In genomic region chr11:47514825-47515647, GRCh38 we compare ENCODE assay signal across 8 cellular contexts. TPM values are rescaled to one million over a fixed set of nuclear protein-coding genes. Genes with fewer than 3 reads are reported as not detected.
DNase-seq lines count a peak whose midpoint lies in the region; ATAC-seq and TF ChIP-seq lines count a peak whose summit lies in the region.

No MANE protein-coding gene starts in this region.

- peaks cover 48% of the 10 kb centered on the region for H3K4me1 Mint-ChIP-seq in activated CD8-positive, alpha-beta memory T cell treated with anti-CD3 and anti-CD28 coated beads, Interleukin-2, amount 10 ng/mL, durations not matched to agents 7 days and 5 days

- no peak for DNase-seq in Right ventricle myocardium inferior (ENCODE audit: missing footprints)
- no peak for DNase-seq in cardiac septum (ENCODE audit: low spot score)
- DNase-seq in KBM-7 = peak; percentile 85
- DNase-seq in activated CD8-positive, alpha-beta memory T cell treated with anti-CD3 and anti-CD28 coated beads, Interleukin-2, amount 10 ng/mL, durations not matched to agents 7 days and 5 days = no peak
- peak; percentile 23 for DNase-seq in germinal center (ENCODE audit: low spot score)
- peak; percentile 44 to 54 for DNase-seq in stimulated activated CD4-positive, alpha-beta T cell treated with anti-CD3 and anti-CD28 coated beads, Interleukin-15, amount 100 ng/mL, for 48 hours (ENCODE audit: low read depth in 2 of 2)
- no peak for DNase-seq in esophagus squamous epithelium (lab: John Stamatoyannopoulos, UW)
- no peak for DNase-seq in NCI-H82 (lab: John Stamatoyannopoulos, UW)

- H3K27me3 Mint-ChIP-seq in activated CD8-positive, alpha-beta memory T cell treated with anti-CD3 and anti-CD28 coated beads, Interleukin-2, amount 10 ng/mL, durations not matched to agents 7 days and 5 days = no peaks in the 10 kb centered on the region

- intact Hi-C loops in Right ventricle myocardium inferior (cut with DNase I) (loop anchor here (5.0 kb wide), 1 partner anchor 37 kb away; the partner anchor contains the start of gene CELF1), cardiac septum (cut with DNase I) (no loop called here), esophagus squamous epithelium (cut with DNase I) (no loop called here)

- H3K36me3 ChIP-seq in esophagus squamous epithelium = no peaks in the 10 kb centered on the region

- peak overlapping the region in 2 of 4 donors; percentile 57 to 69 for H3K27ac ChIP-seq in esophagus squamous epithelium

- peaks cover 14 to 100% (median 53%) of the 10 kb centered on the region in 3 donors for H3K4me1 ChIP-seq in esophagus squamous epithelium

- H3K27ac Mint-ChIP-seq in activated CD8-positive, alpha-beta memory T cell treated with anti-CD3 and anti-CD28 coated beads, Interleukin-2, amount 10 ng/mL, durations not matched to agents 7 days and 5 days = peak overlapping the region; percentile 66

- H3K36me3 Mint-ChIP-seq in activated CD8-positive, alpha-beta memory T cell treated with anti-CD3 and anti-CD28 coated beads, Interleukin-2, amount 10 ng/mL, durations not matched to agents 7 days and 5 days = peaks cover 13% of the 10 kb centered on the region

- no peak for TF ChIP-seq CTCF in esophagus squamous epithelium (IDR thresholded peaks at IDR 0.05)

- WGBS in esophagus squamous epithelium, 2 donors = 67 to 77% methylated on average over 5 of the region's 5 CpGs

- H3K4me3 ChIP-seq in esophagus squamous epithelium = no peak overlapping the region

- in situ Hi-C loops in KBM-7 (cut with MboI; ENCODE audit: low pct_unique_long_range_greater_than_20kb, low sequenced_read_pairs) = no loop called here

- no peak for TF ChIP-seq POLR2A in esophagus squamous epithelium (IDR thresholded peaks at IDR 0.05)

- peak; percentile 73 for ATAC-seq in Right ventricle myocardium inferior
- ATAC-seq in activated CD8-positive, alpha-beta memory T cell treated with anti-CD3 and anti-CD28 coated beads, Interleukin-2, amount 10 ng/mL, durations not matched to agents 7 days and 5 days = peak; percentile 72

- H3K27me3 ChIP-seq in esophagus squamous epithelium = no peaks in the 10 kb centered on the region

- CTCF ChIA-PET in activated CD8-positive, alpha-beta memory T cell treated with anti-CD3 and anti-CD28 coated beads, Interleukin-2, amount 10 ng/mL, durations not matched to agents 7 days and 5 days (lab: Charles Lee) = no interaction called here

- no peaks in the 10 kb centered on the region for H3K9me3 ChIP-seq in esophagus squamous epithelium

- H3K4me3 Mint-ChIP-seq in activated CD8-positive, alpha-beta memory T cell treated with anti-CD3 and anti-CD28 coated beads, Interleukin-2, amount 10 ng/mL, durations not matched to agents 7 days and 5 days = no peak overlapping the region

- H3K9me3 Mint-ChIP-seq in activated CD8-positive, alpha-beta memory T cell treated with anti-CD3 and anti-CD28 coated beads, Interleukin-2, amount 10 ng/mL, durations not matched to agents 7 days and 5 days (ENCODE audit: low read depth) = no peaks in the 10 kb centered on the region

RNA-seq across cellular contexts. Expression of gene CELF1, which starts 37.9 kb away (rescaled TPM):
- 96.2 TPM for total RNA-seq in Right ventricle myocardium inferior
- total RNA-seq in cardiac septum = 102 TPM
- total RNA-seq in activated CD8-positive, alpha-beta memory T cell treated with anti-CD3 and anti-CD28 coated beads, Interleukin-2, amount 10 ng/mL, durations not matched to agents 7 days and 5 days = 100 to 1,000 TPM; 108 to 118 TPM
- total RNA-seq in esophagus squamous epithelium = 10 to 100 TPM; 50.4 to 88.9 (median 64.1) TPM

RNA-seq across cellular contexts. Expression of gene PTPMT1, which starts 50.4 kb away (rescaled TPM):
- total RNA-seq in Right ventricle myocardium inferior = 22.5 TPM
- 18.7 TPM for total RNA-seq in cardiac septum
- total RNA-seq in activated CD8-positive, alpha-beta memory T cell treated with anti-CD3 and anti-CD28 coated beads, Interleukin-2, amount 10 ng/mL, durations not matched to agents 7 days and 5 days = 10 to 100 TPM; 48.4 to 50.2 TPM
- 10 to 100 TPM; 67.7 to 92.3 (median 78.7) TPM for total RNA-seq in esophagus squamous epithelium

Comparison
In these comparisons a context has a peak if more than half of its experiments do, and no peak if none do; other contexts are left out.
1. DNase-seq: peak in KBM-7 (single experiment), germinal center (single experiment) and stimulated activated CD4-positive, alpha-beta T cell treated with anti-CD3 and anti-CD28 coated beads, Interleukin-15, amount 100 ng/mL, for 48 hours (2 of 2); none in Right ventricle myocardium inferior (single experiment), cardiac septum (single experiment), activated CD8-positive, alpha-beta memory T cell treated with anti-CD3 and anti-CD28 coated beads, Interleukin-2, amount 10 ng/mL, durations not matched to agents 7 days and 5 days (single experiment), esophagus squamous epithelium (single experiment) and NCI-H82 (single experiment).